Comparison of ENCODE assay signal across 20 cellular contexts in the genomic region with DNA sequence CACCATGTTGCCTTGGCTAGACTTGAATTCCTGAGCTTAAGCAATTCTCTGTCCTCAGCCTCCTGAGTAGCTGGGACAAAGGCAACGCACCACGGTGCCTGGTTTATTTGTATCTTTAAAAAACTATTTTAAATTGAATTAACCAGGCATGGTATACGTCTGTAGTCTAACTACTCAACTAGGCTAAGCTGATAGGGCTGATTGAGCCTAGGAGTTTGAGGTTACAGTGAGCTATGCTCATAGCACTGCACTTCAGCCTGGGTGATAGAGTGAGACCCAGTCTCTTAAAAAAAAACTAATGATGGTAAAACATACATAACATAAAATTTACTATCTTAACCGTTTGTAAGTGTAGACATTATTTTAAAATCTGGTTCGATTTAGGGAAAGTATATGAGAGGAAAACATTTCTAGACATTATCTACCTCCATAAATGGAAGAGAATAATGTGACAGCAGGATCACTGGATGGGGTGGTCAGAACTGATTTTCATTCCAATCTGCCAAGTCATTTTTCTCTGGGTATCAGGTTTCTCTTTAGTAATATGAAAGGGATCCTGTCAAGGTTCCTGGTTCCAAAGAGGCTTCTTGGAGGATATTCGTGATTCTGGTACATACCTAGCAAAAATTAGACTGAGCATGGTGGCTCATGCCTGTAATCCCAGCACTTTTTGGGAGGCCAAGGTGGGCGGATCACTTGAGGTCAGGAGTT. TPM values are rescaled to one million over a fixed set of nuclear protein-coding genes. Genes with fewer than 3 reads are reported as not detected.
DNase-seq lines count a peak whose midpoint lies in the region; ATAC-seq and TF ChIP-seq lines count a peak whose summit lies in the region.
"Had no signal": no experiment of that assay in that cellular context is flagged by ENCODE, and none has a peak within 500 bp of the region (broad histone marks: within the 10 kb centered on the region; RNA-seq: fewer than 3 reads in every experiment).

No MANE protein-coding gene starts in this region.

- TF ChIP-seq CTCF in glutamatergic neuron (IDR thresholded peaks at IDR 0.05; ENCODE audit: partially characterized antibody, unreplicated experiment), result no peak

- no peaks in the 10 kb centered on the region for H3K9me3 Mint-ChIP-seq in glutamatergic neuron (ENCODE audit: unreplicated experiment)
- H3K9me3 Mint-ChIP-seq: activated T-helper 2 cell treated with anti-CD3 and anti-CD28 coated beads, Interferon-gamma antibody, Interleukin-2, Interleukin-4, amounts not matched to agents 10 μg/mL and 5 μg/mL and 100 μg/mL, durations not matched to agents 14 hours and 24 hours and 36 hours; CD4-positive, alpha-beta T cell had no signal

- no peak overlapping the region for H3K4me3 Mint-ChIP-seq in glutamatergic neuron (ENCODE audit: unreplicated experiment)
- H3K4me3 Mint-ChIP-seq: CD4-positive, alpha-beta T cell had no signal

- ATAC-seq in GM21786 (IDR thresholded peaks at IDR 0.05; ENCODE audit: unreplicated experiment) (no peak), GM18520 (IDR thresholded peaks at IDR 0.05; ENCODE audit: unreplicated experiment) (no peak), GM18867 (IDR thresholded peaks at IDR 0.05; ENCODE audit: unreplicated experiment) (no peak)
- ATAC-seq: A549; gastrocnemius medialis; stimulated activated naive CD8-positive, alpha-beta T cell treated with anti-CD3 and anti-CD28 coated beads, Interleukin-15, Interleukin-2, amounts not matched to agents 100 U/mL and 50 U/mL, for 24 hours had no signal

- H3K27me3 Mint-ChIP-seq in glutamatergic neuron (ENCODE audit: unreplicated experiment), result no peaks in the 10 kb centered on the region
- H3K27me3 Mint-ChIP-seq: CD4-positive, alpha-beta T cell had no signal

- H3K27ac Mint-ChIP-seq in glutamatergic neuron (ENCODE audit: unreplicated experiment), result no peak overlapping the region
- H3K27ac Mint-ChIP-seq: activated T-helper 2 cell treated with anti-CD3 and anti-CD28 coated beads, Interferon-gamma antibody, Interleukin-2, Interleukin-4, amounts not matched to agents 10 μg/mL and 5 μg/mL and 100 μg/mL, durations not matched to agents 14 hours and 24 hours and 36 hours; CD4-positive, alpha-beta T cell had no signal

- DNase-seq in AG08395 (ENCODE audit: low spot score) (peak; percentile 35), HS-5 (ENCODE audit: low read depth) (peak; percentile 16), astrocyte of the hippocampus (ENCODE audit: low read depth, low spot score) (peak; percentile 48), glomerular visceral epithelial cell (ENCODE audit: extremely low spot score) (peak; percentile 36), glutamatergic neuron (no peak)
- DNase-seq: CD4-positive, alpha-beta T cell; cerebellar nuclear complex; DMS79; gastrocnemius medialis; NCI-H1105 treated with DMSO at 0.1 percent for 48 hours; NCI-H2171; nucleus accumbens; stimulated activated naive CD8-positive, alpha-beta T cell treated with anti-CD3 and anti-CD28 coated beads, Interleukin-15, Interleukin-2, amounts not matched to agents 100 U/mL and 50 U/mL, for 24 hours; T-helper 9 cell; transverse colon had no signal

- no peaks in the 10 kb centered on the region for H3K36me3 Mint-ChIP-seq in glutamatergic neuron (ENCODE audit: unreplicated experiment)

- H3K4me1 Mint-ChIP-seq in glutamatergic neuron (ENCODE audit: low read depth, unreplicated experiment), result peaks cover 3% of the 10 kb centered on the region

RNA-seq across cellular contexts. Expression of gene ITGB1BP2, which starts 8.7 kb away (rescaled TPM):
- 7.8 TPM for total RNA-seq in glutamatergic neuron (ENCODE audit: unreplicated experiment)

RNA-seq across cellular contexts. Expression of gene NONO, which starts 9.4 kb away (rescaled TPM):
- 696 TPM for total RNA-seq in glutamatergic neuron (ENCODE audit: unreplicated experiment)

RNA-seq across cellular contexts. Expression of gene ZMYM3, which starts 38.9 kb away (rescaled TPM):
- 44.2 TPM for total RNA-seq in glutamatergic neuron (ENCODE audit: unreplicated experiment)
